ENCODE assay signal across 22 cellular contexts in genomic region chr7:83524286-83525075, GRCh38.
DNase-seq lines count a peak whose midpoint lies in the region; ATAC-seq and TF ChIP-seq lines count a peak whose summit lies in the region.
"Had no signal": no experiment of that assay in that cellular context is flagged by ENCODE, and none has a peak within 500 bp of the region (broad histone marks: within the 10 kb centered on the region; RNA-seq: fewer than 3 reads in every experiment).

No MANE protein-coding gene starts in this region.

- H3K23ac ChIP-seq in IMR-90 (ENCODE audit: low read depth, low read length) (no peak overlapping the region), mesenchymal stem cell (ENCODE audit: low read length in 2 of 2) (no peak overlapping the region)

- H3K79me1 ChIP-seq in IMR-90 (ENCODE audit: low read depth in 1 of 2, low read length in 2 of 2) (no peaks in the 10 kb centered on the region), mesenchymal stem cell (replicated peaks; ENCODE audit: low read length, poor library complexity, severe bottlenecking) (no peaks in the 10 kb centered on the region)

- H3K14ac ChIP-seq in IMR-90 (replicated peaks; ENCODE audit: low read depth, low read length): no peak overlapping the region
- no peak overlapping the region for H3K14ac ChIP-seq in mesenchymal stem cell (ENCODE audit: low read length in 2 of 2)

- H4K8ac ChIP-seq in IMR-90 (ENCODE audit: low read depth in 2 of 2, low read length in 2 of 2) (peak overlapping the region in 1 of 2 experiments; percentile 25; a peak in 2 of 4 replicates), mesenchymal stem cell (ENCODE audit: low read length) (no peak overlapping the region)

- H3K27me3 ChIP-seq in IMR-90 (ENCODE audit: control insufficient read depth, insufficient read depth, low read length): no peaks in the 10 kb centered on the region; the same call in 1 of the 2 replicates
- no peaks in the 10 kb centered on the region for H3K27me3 ChIP-seq in mammary epithelial cell (ENCODE audit: insufficient read depth, low read length)
- H3K27me3 ChIP-seq in mesenchymal stem cell (ENCODE audit: control insufficient read depth in 1 of 2, insufficient read depth in 1 of 2, low read length in 2 of 2): no peaks in the 10 kb centered on the region
- H3K27me3 ChIP-seq in transverse colon: no peaks in the 10 kb centered on the region
- H3K27me3 ChIP-seq: BLaER1, colonic mucosa, right lobe of liver, suprapubic skin had no signal

- peak overlapping the region; percentile 23; the same call in 1 of the 3 replicates for H2BK15ac ChIP-seq in IMR-90 (ENCODE audit: low read depth, low read length)
- no peak overlapping the region for H2BK15ac ChIP-seq in mesenchymal stem cell (ENCODE audit: low read depth, poor library complexity, severe bottlenecking)

- H3K36me3 Mint-ChIP-seq in activated CD8-positive, alpha-beta memory T cell treated with anti-CD3 and anti-CD28 coated beads, Interleukin-2, amount 10 ng/mL, durations not matched to agents 7 days and 5 days: no peaks in the 10 kb centered on the region

- H4K20me1 ChIP-seq in IMR-90 (ENCODE audit: insufficient read depth, low read length) (no peaks in the 10 kb centered on the region), mammary epithelial cell (ENCODE audit: insufficient read depth, low read length) (no peaks in the 10 kb centered on the region)
- H4K20me1 ChIP-seq: BLaER1 had no signal

- H3K4me3 ChIP-seq in IMR-90 (ENCODE audit: insufficient read depth, low read depth, low read length) (no peak overlapping the region), mammary epithelial cell (replicated peaks in 1 of 3; ENCODE audit: insufficient read depth in 1 of 3, low read depth in 2 of 3, low read length in 3 of 3) (no peak overlapping the region), mesenchymal stem cell (ENCODE audit: insufficient read depth in 1 of 2, low read depth in 1 of 2, low read length in 2 of 2) (no peak overlapping the region), transverse colon (no peak overlapping the region)
- H3K4me3 ChIP-seq: BLaER1, colonic mucosa, right lobe of liver, suprapubic skin had no signal

- H3K27ac ChIP-seq in IMR-90 (ENCODE audit: insufficient read depth, low read length) (no peak overlapping the region), mammary epithelial cell (ENCODE audit: insufficient read depth, low read depth, low read length) (peak overlapping the region; percentile 8), mesenchymal stem cell (ENCODE audit: low read length, poor library complexity, severe bottlenecking) (peak overlapping the region; percentile 85), transverse colon (no peak overlapping the region)
- H3K27ac ChIP-seq: BLaER1, colonic mucosa, right lobe of liver, suprapubic skin had no signal

- H3K9me1 ChIP-seq in IMR-90 (ENCODE audit: insufficient read depth, low read length): no peaks in the 10 kb centered on the region; the same call in 1 of the 2 replicates

- no peak overlapping the region for H3K4me3 Mint-ChIP-seq in activated CD8-positive, alpha-beta memory T cell treated with anti-CD3 and anti-CD28 coated beads, Interleukin-2, amount 10 ng/mL, durations not matched to agents 7 days and 5 days

- DNase-seq in ACHN: peak; percentile 96
- DNase-seq in IMR-90: peak; percentile 14
- peak; percentile 21 for DNase-seq in mammary epithelial cell
- DNase-seq in mesenchymal stem cell: no peak
- DNase-seq in posterior cingulate gyrus: no peak
- DNase-seq in transverse colon: no peak
- no peak for DNase-seq in activated CD8-positive, alpha-beta memory T cell treated with anti-CD3 and anti-CD28 coated beads, Interleukin-2, amount 10 ng/mL, durations not matched to agents 7 days and 5 days
- DNase-seq in COLO668 (lab: John Stamatoyannopoulos, UW; ENCODE audit: unreplicated experiment): no peak
- DNase-seq: activated CD4-positive, alpha-beta T cell treated with anti-CD3 and anti-CD28 coated beads for 4 hours; colonic mucosa; GDM1; GOT3; Karpas-422; NCI-H1105; NCI-H526; nucleus accumbens; right lobe of liver; SHP77 treated with DMSO at 0.1 percent for 48 hours; T-helper 1 cell had no signal

- TF ChIP-seq RAD21 in IMR-90 (IDR thresholded peaks at IDR 0.05; ENCODE audit: low read length): no peak

- no peaks in the 10 kb centered on the region for H3K9me3 ChIP-seq in IMR-90 (ENCODE audit: control insufficient read depth, insufficient read depth, low read length)
- no peaks in the 10 kb centered on the region for H3K9me3 ChIP-seq in mammary epithelial cell (replicated peaks; ENCODE audit: insufficient read depth, low read length)
- no peaks in the 10 kb centered on the region for H3K9me3 ChIP-seq in mesenchymal stem cell (ENCODE audit: control insufficient read depth, low read length)
- no peaks in the 10 kb centered on the region for H3K9me3 ChIP-seq in transverse colon
- H3K9me3 ChIP-seq: BLaER1, colonic mucosa, right lobe of liver, suprapubic skin had no signal

- H3K9ac ChIP-seq in IMR-90 (ENCODE audit: low read depth, low read length): no peak overlapping the region
- H3K9ac ChIP-seq in mammary epithelial cell (ENCODE audit: insufficient read depth, low read length): no peak overlapping the region
- no peak overlapping the region for H3K9ac ChIP-seq in mesenchymal stem cell (ENCODE audit: low read length)
- H3K9ac ChIP-seq: BLaER1 had no signal

- H2BK5ac ChIP-seq in IMR-90 (ENCODE audit: low read depth, low read length, poor library complexity, severe bottlenecking): peak overlapping the region; percentile 39
- no peak overlapping the region for H2BK5ac ChIP-seq in mesenchymal stem cell (ENCODE audit: low read depth, low read length, poor library complexity, severe bottlenecking)

- H3K4ac ChIP-seq in IMR-90 (ENCODE audit: low read depth, low read length) (peak overlapping the region; percentile 35; the same call in 1 of the 2 replicates), mesenchymal stem cell (ENCODE audit: low read depth in 1 of 2, low read length in 2 of 2) (no peak overlapping the region)

- H2AFZ ChIP-seq in IMR-90 (replicated peaks; ENCODE audit: low read length, poor library complexity) (peak overlapping the region; percentile 65), mammary epithelial cell (ENCODE audit: low read depth, low read length) (peak overlapping the region; percentile 21), mesenchymal stem cell (ENCODE audit: low read depth, low read length) (no peak overlapping the region)

- peaks cover 2% of the 10 kb centered on the region; the same call in 1 of the 2 replicates for H3K4me1 ChIP-seq in IMR-90 (ENCODE audit: control insufficient read depth, insufficient read depth, low read length)
- peaks cover 5% of the 10 kb centered on the region for H3K4me1 ChIP-seq in mammary epithelial cell (ENCODE audit: insufficient read depth, low read length)
- H3K4me1 ChIP-seq in mesenchymal stem cell (ENCODE audit: control insufficient read depth, insufficient read depth, low read depth, low read length): no peaks in the 10 kb centered on the region
- no peaks in the 10 kb centered on the region for H3K4me1 ChIP-seq in transverse colon
- H3K4me1 ChIP-seq: BLaER1, colonic mucosa, right lobe of liver, suprapubic skin had no signal

- TF ChIP-seq POLR2A in IMR-90 (IDR thresholded peaks at IDR 0.05; ENCODE audit: low read depth, low read length): no peak
- no peak for TF ChIP-seq POLR2A in transverse colon (IDR thresholded peaks at IDR 0.05)

- no peak overlapping the region for H2BK20ac ChIP-seq in IMR-90 (ENCODE audit: low read depth, low read length)

- H3K79me2 ChIP-seq in mammary epithelial cell (ENCODE audit: insufficient read depth, low read length): no peaks in the 10 kb centered on the region

- H4K91ac ChIP-seq in IMR-90 (ENCODE audit: insufficient read depth, low read depth, low read length) (no peak overlapping the region), mesenchymal stem cell (ENCODE audit: low read length) (no peak overlapping the region)

- TF ChIP-seq CTCF in IMR-90 (conservative IDR thresholded peaks at IDR 0.05; ENCODE audit: low read depth, low read length) (no peak), mammary epithelial cell (conservative IDR thresholded peaks at IDR 0.05 in 1 of 2, IDR thresholded peaks at IDR 0.05 in 1 of 2; ENCODE audit: extremely low read depth in 1 of 2, insufficient read depth in 1 of 2, low read depth in 1 of 2, low read length in 2 of 2) (no peak), transverse colon (IDR thresholded peaks at IDR 0.05) (no peak)

- no peak for TF ChIP-seq EP300 in transverse colon (IDR thresholded peaks at IDR 0.05; ENCODE audit: low read depth)

- POLR2A ChIA-PET in IMR-90 (lab: Charles Lee; ENCODE audit: unreplicated experiment): no interaction called here

- H3K56ac ChIP-seq in IMR-90 (ENCODE audit: extremely low read depth, insufficient read depth, low read length): no peak overlapping the region

- no peaks in the 10 kb centered on the region for H3K27me3 Mint-ChIP-seq in activated CD8-positive, alpha-beta memory T cell treated with anti-CD3 and anti-CD28 coated beads, Interleukin-2, amount 10 ng/mL, durations not matched to agents 7 days and 5 days

- in situ Hi-C loops in ACHN (cut with HindIII; ENCODE audit: low pct_ligation_motif_present, low pct_unique_long_range_greater_than_20kb, low sequenced_read_pairs): no loop called here
- in situ Hi-C loops in IMR-90 (cut with MboI; ENCODE audit: low sequenced_read_pairs): no loop called here
- in situ Hi-C loops in mammary epithelial cell (cut with MboI; ENCODE audit: low sequenced_read_pairs in 2 of 2): no loop called here
- in situ Hi-C loops in transverse colon (cut with MboI; ENCODE audit: low pct_ligation_motif_present in 1 of 4, low pct_unique_long_range_greater_than_20kb in 1 of 4, low sequenced_read_pairs in 3 of 4): no loop called here

- no peaks in the 10 kb centered on the region for H3K4me1 Mint-ChIP-seq in activated CD8-positive, alpha-beta memory T cell treated with anti-CD3 and anti-CD28 coated beads, Interleukin-2, amount 10 ng/mL, durations not matched to agents 7 days and 5 days

- no peak overlapping the region for H4K5ac ChIP-seq in IMR-90 (ENCODE audit: low read depth, low read length)

- H3K36me3 ChIP-seq in IMR-90 (ENCODE audit: control insufficient read depth, insufficient read depth, low read length) (no peaks in the 10 kb centered on the region), mammary epithelial cell (ENCODE audit: insufficient read depth, low read length) (no peaks in the 10 kb centered on the region), mesenchymal stem cell (ENCODE audit: control insufficient read depth in 1 of 2, insufficient read depth in 2 of 2, low read depth in 1 of 2, low read length in 2 of 2) (no peaks in the 10 kb centered on the region), transverse colon (no peaks in the 10 kb centered on the region)
- H3K36me3 ChIP-seq: BLaER1, colonic mucosa, right lobe of liver, suprapubic skin had no signal

- H2BK120ac ChIP-seq in IMR-90 (ENCODE audit: low read depth, low read length): peak overlapping the region; percentile 44; the same call in 1 of the 2 replicates
- H2BK120ac ChIP-seq in mesenchymal stem cell (ENCODE audit: low read depth, low read length): no peak overlapping the region

- no peak overlapping the region; the same call in 1 of the 2 replicates for H3K18ac ChIP-seq in IMR-90 (ENCODE audit: low read depth, low read length)
- no peak overlapping the region for H3K18ac ChIP-seq in mesenchymal stem cell (ENCODE audit: low read depth in 1 of 2, low read length in 2 of 2)

- BruUV-seq in IMR-90 (replicated peaks; lab: Mats Ljungman, UMichigan) (no TSS peak), mammary epithelial cell (replicated peaks; lab: Mats Ljungman, UMichigan) (no TSS peak)

- H3K27ac Mint-ChIP-seq in activated CD8-positive, alpha-beta memory T cell treated with anti-CD3 and anti-CD28 coated beads, Interleukin-2, amount 10 ng/mL, durations not matched to agents 7 days and 5 days: no peak overlapping the region
- H3K27ac Mint-ChIP-seq: activated naive CD4-positive, alpha-beta T cell treated with anti-CD3 and anti-CD28 coated beads, Interleukin-2, amount 50 U/mL, for 72 hours had no signal

- ATAC-seq in IMR-90 (ENCODE audit: low read depth): peak; percentile 57; the same call in 1 of the 2 replicates
- ATAC-seq in activated CD8-positive, alpha-beta memory T cell treated with anti-CD3 and anti-CD28 coated beads, Interleukin-2, amount 10 ng/mL, durations not matched to agents 7 days and 5 days: no peak
- ATAC-seq: activated naive CD4-positive, alpha-beta T cell treated with anti-CD3 and anti-CD28 coated beads, Interleukin-2, amount 50 U/mL, for 72 hours; right lobe of liver had no signal

- H3K4me2 ChIP-seq in IMR-90 (ENCODE audit: low read depth, low read length): no peak overlapping the region
- peak overlapping the region; percentile 16 for H3K4me2 ChIP-seq in mammary epithelial cell (ENCODE audit: insufficient read depth, low read depth, low read length)
- no peak overlapping the region for H3K4me2 ChIP-seq in mesenchymal stem cell (ENCODE audit: low read length, poor library complexity, severe bottlenecking)
- H3K4me2 ChIP-seq: BLaER1 had no signal

- no peak overlapping the region for H2AK9ac ChIP-seq in IMR-90 (replicated peaks; ENCODE audit: low read depth, low read length, poor library complexity)

- dilution Hi-C loops in IMR-90 (cut with HindIII; ENCODE audit: low sequenced_read_pairs, unreplicated experiment): no loop called here
- dilution Hi-C loops in mammary epithelial cell (cut with HindIII; ENCODE audit: low sequenced_read_pairs): no loop called here

- no peak overlapping the region for H2AK5ac ChIP-seq in IMR-90 (ENCODE audit: low read depth, low read length)
- H2AK5ac ChIP-seq in mesenchymal stem cell (ENCODE audit: low read length, severe bottlenecking): no peak overlapping the region

- peaks cover 13% of the 10 kb centered on the region for H3K9me3 Mint-ChIP-seq in activated CD8-positive, alpha-beta memory T cell treated with anti-CD3 and anti-CD28 coated beads, Interleukin-2, amount 10 ng/mL, durations not matched to agents 7 days and 5 days (ENCODE audit: low read depth)

- intact Hi-C loops in IMR-90 (cut with micrococcal nuclease) (no loop called here), mammary epithelial cell (cut with micrococcal nuclease) (no loop called here), posterior cingulate gyrus (cut with DNase I) (no loop called here), transverse colon (cut with DNase I; ENCODE audit: low total_unique reads) (no loop called here)

- CTCF ChIA-PET in IMR-90 (lab: Yijun Ruan, JAX) (no interaction called here), mammary epithelial cell (lab: Charles Lee; ENCODE audit: low non-redundant PET) (no interaction called here)
- CTCF ChIA-PET in activated CD8-positive, alpha-beta memory T cell treated with anti-CD3 and anti-CD28 coated beads, Interleukin-2, amount 10 ng/mL, durations not matched to agents 7 days and 5 days (lab: Charles Lee): no interaction called here

- no CpG with 5 or more reads among the region's 4 CpGs for WGBS in IMR-90 (ENCODE audit: extremely low coverage in 2 of 2, insufficient read length in 1 of 2), 2 experiments
- 63% methylated on average over 4 of the region's 4 CpGs for WGBS in mammary epithelial cell (ENCODE audit: low coverage, missing lambda C conversion rate)
- 92% methylated on average over 2 of the region's 4 CpGs for WGBS in mesenchymal stem cell
- 77 to 81% methylated on average over 4 of the region's 4 CpGs for WGBS in transverse colon (ENCODE audit: low coverage in 1 of 2), 2 donors

- no peak overlapping the region for H2BK12ac ChIP-seq in mesenchymal stem cell (ENCODE audit: low read length in 2 of 2)

Comparison
In these comparisons a context has a peak if more than half of its experiments do, and no peak if none do; other contexts are left out.
1. DNase-seq: peak in ACHN (single experiment), IMR-90 (single experiment) and mammary epithelial cell (single experiment); none in mesenchymal stem cell (single experiment), posterior cingulate gyrus (0 of 10), transverse colon (single experiment), activated CD8-positive, alpha-beta memory T cell treated with anti-CD3 and anti-CD28 coated beads, Interleukin-2, amount 10 ng/mL, durations not matched to agents 7 days and 5 days (single experiment) and COLO668 (single experiment).
2. H3K27ac ChIP-seq: peak in mammary epithelial cell (single experiment) and mesenchymal stem cell (single experiment); none in IMR-90 (single experiment) and transverse colon (0 of 4).